1 cellular context compared by ENCODE assay signal in genomic region chr12:111597731-111598636, GRCh38.
TF ChIP-seq lines count a peak whose summit lies in the region.

No MANE protein-coding gene starts in this region.

TF ChIP-seq in K562, 482 proteins besides CTCF, POLR2A, EP300 and RAD21 (continued from another document and continues in another):
- TF ChIP-seq C11orf30 (IDR thresholded peaks at IDR 0.05; ENCODE audit: low read depth) (no peak), THRAP3 (IDR thresholded peaks at IDR 0.05; ENCODE audit: borderline replicate concordance) (no peak), MAFK (IDR thresholded peaks at IDR 0.05; ENCODE audit: low read length) (no peak), ZC3H4 (CRISPR knock-in tag; IDR thresholded peaks at IDR 0.05; ENCODE audit: borderline replicate concordance) (no peak), HBP1 (CRISPR knock-in tag; IDR thresholded peaks at IDR 0.05) (no peak), ZFP91 (CRISPR knock-in tag; IDR thresholded peaks at IDR 0.05) (no peak; the same call in 1 of the 2 replicates), RBBP5 (IDR thresholded peaks at IDR 0.05; ENCODE audit: borderline replicate concordance, insufficient read depth, low read length, poor library complexity, severe bottlenecking) (peak; percentile 47), DNMT1 (IDR thresholded peaks at IDR 0.05) (no peak), MAZ (CRISPR knock-in tag; conservative IDR thresholded peaks at IDR 0.05 in 1 of 2, IDR thresholded peaks at IDR 0.05 in 1 of 2) (peak; percentile 53 to 58; a peak in 3 of 4 replicates), CEBPG (CRISPR knock-in tag; IDR thresholded peaks at IDR 0.05) (no peak), CEBPG (tag; conservative IDR thresholded peaks at IDR 0.05 in 1 of 2, IDR thresholded peaks at IDR 0.05 in 1 of 2) (no peak), ZC3H8 (IDR thresholded peaks at IDR 0.05) (no peak), NCOA6 (IDR thresholded peaks at IDR 0.05) (no peak), PREB (CRISPR knock-in tag; IDR thresholded peaks at IDR 0.05) (no peak), GATAD2B (IDR thresholded peaks at IDR 0.05; ENCODE audit: borderline replicate concordance) (0 out of 2 replicates have a peak, but pooled peaks have one; percentile 12), ZFP36 (IDR thresholded peaks at IDR 0.05; ENCODE audit: low read depth, low read length, partially characterized antibody) (no peak), ZNF644 (tag; IDR thresholded peaks at IDR 0.05; ENCODE audit: low read depth) (no peak), ETS2 (tag; IDR thresholded peaks at IDR 0.05; ENCODE audit: borderline replicate concordance, poor library complexity, severe bottlenecking) (no peak), ETV1 (tag; conservative IDR thresholded peaks at IDR 0.05; ENCODE audit: low read depth) (peak; percentile 32; the same call in 1 of the 2 replicates), RNF2 (IDR thresholded peaks at IDR 0.05) (0 out of 2 replicates have a peak, but pooled peaks have one; percentile 19), BCOR (IDR thresholded peaks at IDR 0.05) (no peak), ZNF140 (CRISPR knock-in tag; IDR thresholded peaks at IDR 0.05) (no peak), NCOA1 (IDR thresholded peaks at IDR 0.05; ENCODE audit: low read depth) (no peak), PTRF (tag; IDR thresholded peaks at IDR 0.05) (no peak), ZNF583 (CRISPR knock-in tag; IDR thresholded peaks at IDR 0.05) (peak; percentile 55; the same call in 1 of the 2 replicates), BCL6 (CRISPR knock-in tag; IDR thresholded peaks at IDR 0.05) (no peak), PHB (CRISPR knock-in tag; IDR thresholded peaks at IDR 0.05) (no peak), FOXA3 (CRISPR knock-in tag; conservative IDR thresholded peaks at IDR 0.05 in 1 of 2, IDR thresholded peaks at IDR 0.05 in 1 of 2) (no peak), PKNOX1 (IDR thresholded peaks at IDR 0.05) (no peak), POLR2H (tag; IDR thresholded peaks at IDR 0.05; ENCODE audit: low read depth) (no peak), ZNF175 (CRISPR knock-in tag; IDR thresholded peaks at IDR 0.05; ENCODE audit: low read depth) (no peak), GTF2B (IDR thresholded peaks at IDR 0.05; ENCODE audit: extremely low read depth, insufficient read length) (no peak), ZNF134 (CRISPR knock-in tag; conservative IDR thresholded peaks at IDR 0.05) (no peak), RHOXF2B (CRISPR knock-in tag; conservative IDR thresholded peaks at IDR 0.05) (no peak), NR2C1 (IDR thresholded peaks at IDR 0.05) (no peak), NR2C1 (tag; IDR thresholded peaks at IDR 0.05) (no peak), EHMT2 (IDR thresholded peaks at IDR 0.05) (no peak), KLF1 (tag; IDR thresholded peaks at IDR 0.05) (no peak), ZBTB40 (IDR thresholded peaks at IDR 0.05) (no peak), ZBTB40 (CRISPR knock-in tag; IDR thresholded peaks at IDR 0.05) (no peak), KAT8 (IDR thresholded peaks at IDR 0.05; ENCODE audit: low read depth) (no peak), E2F5 (CRISPR knock-in tag; IDR thresholded peaks at IDR 0.05) (no peak), HMBOX1 (IDR thresholded peaks at IDR 0.05) (no peak), YBX1 (IDR thresholded peaks at IDR 0.05) (no peak), E2F4 (CRISPR knock-in tag; IDR thresholded peaks at IDR 0.05; ENCODE audit: low read depth) (no peak), ATF2 (CRISPR knock-in tag; IDR thresholded peaks at IDR 0.05) (no peak), USF1 (CRISPR knock-in tag; IDR thresholded peaks at IDR 0.05) (no peak)
